Comparison of ENCODE assay signal across 21 cellular contexts in the genomic region with DNA sequence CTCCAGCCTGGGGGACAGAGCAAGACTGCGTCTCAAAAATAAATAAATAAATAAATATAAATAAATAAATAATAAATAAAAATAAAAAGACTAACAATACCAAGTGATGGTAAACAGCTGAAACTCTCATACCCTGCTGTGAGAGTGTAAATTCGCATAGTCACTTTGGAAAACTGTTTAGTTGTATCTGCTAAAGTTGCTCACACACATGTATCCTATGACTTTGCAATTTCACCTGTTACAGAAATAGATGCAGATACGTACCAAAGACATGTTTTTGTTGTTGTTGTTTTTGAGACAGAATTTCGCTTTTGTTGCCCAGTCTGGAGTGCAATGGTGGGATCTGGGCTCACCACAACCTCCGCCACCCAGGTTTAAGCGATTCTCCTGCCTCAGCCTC.
A peak's percentile ranks its signal among the peaks of the same experiment; 100 is the strongest.
DNase-seq lines count a peak whose midpoint lies in the region; ATAC-seq, FAIRE-seq and TF ChIP-seq lines count a peak whose summit lies in the region.
"Had no signal": no experiment of that assay in that cellular context is flagged by ENCODE, and none has a peak within 500 bp of the region (broad histone marks: within the 10 kb centered on the region; RNA-seq: fewer than 3 reads in every experiment).

No MANE protein-coding gene starts in this region.

- TF ChIP-seq EP300 in A549 (IDR thresholded peaks at IDR 0.05), result no peak

- TF ChIP-seq POLR2A in A549 (IDR thresholded peaks at IDR 0.05; ENCODE audit: low read length), result no peak

- WGBS in A549 (ENCODE audit: missing lambda C conversion rate), result 94% methylated on average over 6 of the region's 6 CpGs

- H3K4me1 Mint-ChIP-seq in astrocyte (ENCODE audit: low read depth, unreplicated experiment), result no peaks in the 10 kb centered on the region
- H3K4me1 Mint-ChIP-seq: CD14-positive monocyte; CD4-positive, CD25-positive, alpha-beta regulatory T cell had no signal

- H3K4me2 ChIP-seq in A549 (no peak overlapping the region), astrocyte (ENCODE audit: low read length) (no peak overlapping the region)
- H3K4me2 ChIP-seq: BLaER1 had no signal

- no peaks in the 10 kb centered on the region for H3K36me3 Mint-ChIP-seq in astrocyte (ENCODE audit: low read depth, unreplicated experiment)
- H3K36me3 Mint-ChIP-seq: CD14-positive monocyte; CD4-positive, CD25-positive, alpha-beta regulatory T cell; CD8-positive, alpha-beta T cell had no signal

- H3K4me3 Mint-ChIP-seq in astrocyte (ENCODE audit: unreplicated experiment), result no peak overlapping the region
- H3K4me3 Mint-ChIP-seq: CD14-positive monocyte; CD4-positive, CD25-positive, alpha-beta regulatory T cell; CD8-positive, alpha-beta T cell had no signal

- no peaks in the 10 kb centered on the region for H3K9me3 ChIP-seq in A549
- H3K9me3 ChIP-seq in astrocyte (ENCODE audit: insufficient read depth, low read depth, low read length), result no peaks in the 10 kb centered on the region
- H3K9me3 ChIP-seq: BE2C, BLaER1, Caco-2 had no signal

- no peak for TF ChIP-seq RAD21 in A549 (conservative IDR thresholded peaks at IDR 0.05 in 1 of 2, IDR thresholded peaks at IDR 0.05 in 1 of 2)

- CTCF ChIA-PET in A549 (lab: Yijun Ruan, JAX), result interaction anchor here (0.8 to 2.9 kb wide), 2 partner anchors 23 to 351 kb away, joined by 3 to 28 read pairs; no protein-coding TSS in a partner anchor

- no peaks in the 10 kb centered on the region for H3K9me3 Mint-ChIP-seq in astrocyte (ENCODE audit: unreplicated experiment)
- H3K9me3 Mint-ChIP-seq: CD4-positive, CD25-positive, alpha-beta regulatory T cell; CD8-positive, alpha-beta T cell had no signal

- H3K9ac ChIP-seq in astrocyte (ENCODE audit: low read length), result no peak overlapping the region
- H3K9ac ChIP-seq: BLaER1 had no signal

- FAIRE-seq in A549 (lab: Jason Lieb, UNC) (no peak), astrocyte (lab: Jason Lieb, UNC) (peak; percentile 5)
- FAIRE-seq: D721Med, G401.6, GM12891, GM19239 had no signal

- ATAC-seq in A549 (no peak), HG03175 (IDR thresholded peaks at IDR 0.05; ENCODE audit: unreplicated experiment) (no peak)
- ATAC-seq: CD8-positive, alpha-beta T cell had no signal

- no peak for TF ChIP-seq CTCF in A549 (IDR thresholded peaks at IDR 0.05)
- TF ChIP-seq CTCF in astrocyte (IDR thresholded peaks at IDR 0.05; ENCODE audit: insufficient read depth, low read depth, low read length), result no peak

- no peak overlapping the region for H2AFZ ChIP-seq in astrocyte (ENCODE audit: low read depth, low read length)

- no peaks in the 10 kb centered on the region for H3K36me3 ChIP-seq in astrocyte (ENCODE audit: insufficient read depth, low read length)
- H3K36me3 ChIP-seq: BE2C, BLaER1 had no signal

- no peaks in the 10 kb centered on the region for H3K27me3 ChIP-seq in astrocyte (ENCODE audit: insufficient read depth, low read length)
- H3K27me3 ChIP-seq: BE2C, BLaER1 had no signal

- H3K4me1 ChIP-seq in A549 (no peaks in the 10 kb centered on the region), astrocyte (ENCODE audit: insufficient read depth, low read length) (no peaks in the 10 kb centered on the region)
- H3K4me1 ChIP-seq: BE2C, BLaER1, Caco-2 had no signal

- no peaks in the 10 kb centered on the region for H4K20me1 ChIP-seq in astrocyte (ENCODE audit: insufficient read depth, low read length)
- H4K20me1 ChIP-seq: BLaER1 had no signal

- no peak for DNase-seq in A549 (ENCODE audit: low read depth in 1 of 2, low spot score in 1 of 2)
- no peak for DNase-seq in astrocyte (ENCODE audit: low read depth)
- peak; percentile 5 for DNase-seq in islet precursor cell
- DNase-seq in NCI-H1105 treated with DMSO at 0.1 percent for 48 hours (lab: John Stamatoyannopoulos, UW), result no peak
- DNase-seq: ACHN; BE2C; C1 segment of cervical spinal cord; Caco-2; Calu3; CD4-positive, CD25-positive, alpha-beta regulatory T cell; CD8-positive, alpha-beta T cell; DMS79 treated with DMSO at 0.1 percent for 48 hours; GF-D8 had no signal

- H3K4me3 ChIP-seq in A549 (no peak overlapping the region), astrocyte (ENCODE audit: insufficient read depth, low read depth, low read length) (no peak overlapping the region)
- H3K4me3 ChIP-seq: BLaER1 had no signal

- H3K27ac ChIP-seq in A549 (no peak overlapping the region), astrocyte (ENCODE audit: low read depth, low read length) (no peak overlapping the region)
- H3K27ac ChIP-seq: 22Rv1, BLaER1 had no signal

- H3K79me2 ChIP-seq in astrocyte (ENCODE audit: insufficient read depth, low read length), result no peaks in the 10 kb centered on the region

- POLR2A ChIA-PET in A549 (lab: Yijun Ruan, JAX), result no interaction called here

- H3K27me3 Mint-ChIP-seq in astrocyte (ENCODE audit: low read depth, unreplicated experiment), result no peaks in the 10 kb centered on the region
- H3K27me3 Mint-ChIP-seq: CD4-positive, CD25-positive, alpha-beta regulatory T cell had no signal

- no peak overlapping the region for H3K27ac Mint-ChIP-seq in astrocyte (ENCODE audit: unreplicated experiment)
- H3K27ac Mint-ChIP-seq: CD14-positive monocyte; CD4-positive, CD25-positive, alpha-beta regulatory T cell; CD8-positive, alpha-beta T cell had no signal

TF ChIP-seq in A549, 52 proteins besides CTCF, POLR2A, EP300 and RAD21:
- no peak for TF ChIP-seq SREBF2 (IDR thresholded peaks at IDR 0.05)
- no peak for TF ChIP-seq EHF (CRISPR knock-in tag; IDR thresholded peaks at IDR 0.05)
- TF ChIP-seq CHD2 (IDR thresholded peaks at IDR 0.05; ENCODE audit: low read length, partially characterized antibody), result no peak
- TF ChIP-seq, protein P1, sequence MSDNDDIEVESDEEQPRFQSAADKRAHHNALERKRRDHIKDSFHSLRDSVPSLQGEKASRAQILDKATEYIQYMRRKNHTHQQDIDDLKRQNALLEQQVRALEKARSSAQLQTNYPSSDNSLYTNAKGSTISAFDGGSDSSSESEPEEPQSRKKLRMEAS (IDR thresholded peaks at IDR 0.05), result no peak
- TF ChIP-seq, protein P2, sequence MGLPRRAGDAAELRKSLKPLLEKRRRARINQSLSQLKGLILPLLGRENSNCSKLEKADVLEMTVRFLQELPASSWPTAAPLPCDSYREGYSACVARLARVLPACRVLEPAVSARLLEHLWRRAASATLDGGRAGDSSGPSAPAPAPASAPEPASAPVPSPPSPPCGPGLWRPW (IDR thresholded peaks at IDR 0.05), result no peak
- peak; percentile 26; the same call in 1 of the 2 replicates for TF ChIP-seq ZC3H11A (IDR thresholded peaks at IDR 0.05)
- TF ChIP-seq TP53 (CRISPR knock-in tag; IDR thresholded peaks at IDR 0.05), result no peak
- no peak for TF ChIP-seq FOSB (CRISPR knock-in tag; IDR thresholded peaks at IDR 0.05)
- TF ChIP-seq FOXS1 (CRISPR knock-in tag; IDR thresholded peaks at IDR 0.05), result no peak
- 0 out of 2 replicates have a peak, but pooled peaks have one; percentile 38 for TF ChIP-seq NFE2L2 (conservative IDR thresholded peaks at IDR 0.05; ENCODE audit: low read length)
